In the genomic region with DNA sequence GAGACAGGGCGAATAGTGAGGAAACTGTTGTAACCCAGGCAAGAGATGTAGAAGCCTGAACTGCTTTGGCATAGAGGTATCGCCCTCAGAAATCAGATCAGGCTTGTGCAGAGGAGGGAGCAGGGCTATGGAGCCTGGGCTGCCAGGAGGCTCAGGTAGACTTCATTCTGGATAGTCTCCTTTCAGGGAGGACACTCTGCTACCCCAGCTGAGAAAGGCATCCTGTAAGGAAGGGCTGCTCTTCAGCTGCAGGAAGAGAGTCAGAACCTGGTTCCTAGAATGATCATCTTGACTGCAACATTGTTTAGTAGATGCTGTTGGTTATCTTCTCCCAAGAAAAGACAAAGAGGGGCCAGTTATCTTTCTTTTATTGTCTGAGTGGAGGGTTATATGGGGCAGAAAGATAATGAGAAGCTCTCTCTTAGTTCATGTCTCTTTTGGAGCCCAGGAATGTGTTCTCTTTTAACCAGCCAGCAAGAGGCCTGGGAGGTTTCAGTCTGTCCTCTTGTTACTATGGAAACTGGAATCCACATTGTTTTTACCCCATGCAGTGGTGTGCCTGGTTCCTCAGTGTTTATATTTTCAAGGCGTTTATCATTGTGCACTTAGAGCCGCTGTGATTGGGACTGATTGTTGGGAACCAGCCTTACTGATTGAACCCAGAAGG, we compare ENCODE assay signal across 11 cellular contexts.
DNase-seq lines count a peak whose midpoint lies in the region; TF ChIP-seq lines count a peak whose summit lies in the region.
"Had no signal": no experiment of that assay in that cellular context is flagged by ENCODE, and none has a peak within 500 bp of the region (broad histone marks: within the 10 kb centered on the region; RNA-seq: fewer than 3 reads in every experiment).

No MANE protein-coding gene starts in this region.

- H3K4me1 Mint-ChIP-seq in osteocyte (ENCODE audit: unreplicated experiment) = peaks cover 45% of the 10 kb centered on the region

- no peaks in the 10 kb centered on the region for H3K27me3 ChIP-seq in MG63

- no peak for TF ChIP-seq CTCF in osteocyte (IDR thresholded peaks at IDR 0.05)

- H3K36me3 ChIP-seq in MG63 = no peaks in the 10 kb centered on the region
- H3K36me3 ChIP-seq: thoracic aorta had no signal

- H3K36me3 Mint-ChIP-seq in osteocyte (ENCODE audit: unreplicated experiment) = peaks cover 4% of the 10 kb centered on the region

- DNase-seq in ELF-1 (ENCODE audit: low read depth, low spot score) = peak; percentile 78
- peak; percentile 48 for DNase-seq in OCI-M1 (lab: John Stamatoyannopoulos, UW)
- DNase-seq in fibroblast of gingiva (ENCODE audit: low read depth) = peak; percentile 75
- no peak for DNase-seq in osteocyte (ENCODE audit: extremely low spot score, unreplicated experiment)
- DNase-seq in ecto neural progenitor cell (ENCODE audit: low spot score) = no peak
- no peak for DNase-seq in MG63
- no peak for DNase-seq in LoVo (ENCODE audit: low spot score)
- DNase-seq in UCSD-AML1 (lab: John Stamatoyannopoulos, UW; ENCODE audit: unreplicated experiment) = no peak
- DNase-seq: activated T-cell treated with anti-CD3 and anti-CD28 coated beads for 4 hours, NCI-H187 treated with DMSO at 0.1 percent for 48 hours had no signal

- H3K4me3 ChIP-seq in MG63 = no peak overlapping the region
- H3K4me3 ChIP-seq: thoracic aorta had no signal

- no peaks in the 10 kb centered on the region for H3K27me3 Mint-ChIP-seq in osteocyte (ENCODE audit: unreplicated experiment)

- H3K27ac Mint-ChIP-seq in osteocyte (ENCODE audit: unreplicated experiment) = peak overlapping the region; percentile 88

- peaks cover 5% of the 10 kb centered on the region for H3K9me3 Mint-ChIP-seq in osteocyte (ENCODE audit: unreplicated experiment)

- H3K4me3 Mint-ChIP-seq in osteocyte (ENCODE audit: unreplicated experiment) = no peak overlapping the region

- H3K9me3 ChIP-seq in MG63 = no peaks in the 10 kb centered on the region
- H3K9me3 ChIP-seq: thoracic aorta had no signal

Comparison
In these comparisons a context has a peak if more than half of its experiments do, and no peak if none do; other contexts are left out.
1. DNase-seq: peak in ELF-1 (single experiment), OCI-M1 (single experiment) and fibroblast of gingiva (single experiment); none in osteocyte (single experiment), ecto neural progenitor cell (single experiment), MG63 (single experiment), LoVo (single experiment) and UCSD-AML1 (single experiment).